ENCODE assay signal across 15 cellular contexts in the genomic region with DNA sequence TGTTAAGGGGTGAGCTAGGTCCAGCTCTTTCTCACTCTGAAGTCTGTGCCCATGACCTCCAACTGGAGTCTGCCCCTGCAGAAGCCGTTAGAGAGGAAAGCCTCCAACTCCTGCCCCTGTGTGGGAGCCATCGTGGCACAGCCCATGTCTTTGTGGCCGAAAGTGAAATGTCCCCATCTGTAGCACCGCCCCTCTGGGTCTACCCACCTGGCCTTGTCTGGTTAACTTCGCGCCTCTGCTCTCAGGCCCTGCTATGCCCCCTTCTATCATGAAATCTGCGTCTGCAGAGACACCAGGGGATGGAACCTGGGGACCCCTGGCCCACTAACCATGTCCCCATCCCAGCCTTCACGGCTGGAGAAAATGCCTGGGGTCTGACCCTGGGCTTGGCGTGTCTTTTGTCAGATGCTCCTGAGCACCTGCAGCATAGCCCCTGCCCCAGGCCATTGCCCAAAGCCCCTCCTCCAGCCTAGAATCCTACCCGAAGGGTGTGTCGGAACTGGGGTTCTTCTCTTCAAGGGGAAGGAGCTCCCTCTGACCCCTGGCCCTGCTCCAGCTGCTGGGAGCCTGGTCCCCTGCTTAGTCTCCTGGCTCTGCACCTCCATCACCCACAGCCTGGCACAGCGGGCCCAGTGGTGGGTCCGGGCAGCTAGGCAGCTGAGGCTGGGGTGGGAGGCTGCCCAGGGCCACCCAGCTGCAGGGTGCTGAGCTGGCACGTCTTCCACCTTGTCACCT. TPM values are rescaled to one million over a fixed set of nuclear protein-coding genes. Genes with fewer than 3 reads are reported as not detected.
DNase-seq lines count a peak whose midpoint lies in the region; ATAC-seq and TF ChIP-seq lines count a peak whose summit lies in the region.
"Had no signal": no experiment of that assay in that cellular context is flagged by ENCODE, and none has a peak within 500 bp of the region (broad histone marks: within the 10 kb centered on the region; RNA-seq: fewer than 3 reads in every experiment).

No MANE protein-coding gene starts in this region.

- no peak overlapping the region for H2BK5ac ChIP-seq in trophoblast cell (ENCODE audit: low read depth, low read length, poor library complexity)

- H3K14ac ChIP-seq in trophoblast cell (ENCODE audit: low read length): no peak overlapping the region

- no peak overlapping the region for H4K12ac ChIP-seq in trophoblast cell (ENCODE audit: low read depth, low read length)

- H3K4ac ChIP-seq in trophoblast cell (ENCODE audit: low read depth, low read length): no peak overlapping the region

- H3K79me2 ChIP-seq in OCI-LY3 (ENCODE audit: low read length): no peaks in the 10 kb centered on the region
- H3K79me2 ChIP-seq in trophoblast cell (ENCODE audit: control insufficient read depth, insufficient read depth, low read length, poor library complexity): no peaks in the 10 kb centered on the region

- no peak overlapping the region for H2AFZ ChIP-seq in OCI-LY3 (ENCODE audit: low read depth, low read length)
- H2AFZ ChIP-seq in trophoblast cell (ENCODE audit: insufficient read depth, low read length, poor library complexity): no peak overlapping the region

- H2AK5ac ChIP-seq in trophoblast cell (ENCODE audit: low read length): no peak overlapping the region

- peaks cover 39% of the 10 kb centered on the region for H3K4me1 ChIP-seq in OCI-LY3 (ENCODE audit: low read length)
- peaks cover 2 to 4% of the 10 kb centered on the region in 2 experiments for H3K4me1 ChIP-seq in trophoblast cell (ENCODE audit: control insufficient read depth in 1 of 2, insufficient read depth in 2 of 2, low read length in 2 of 2)
- H3K4me1 ChIP-seq in suprapubic skin: peaks cover 21% of the 10 kb centered on the region
- H3K4me1 ChIP-seq: HAP-1 had no signal

- no peak for TF ChIP-seq CTCF in GM10248 (IDR thresholded peaks at IDR 0.05; ENCODE audit: control extremely low read depth, extremely low read depth, low read depth, missing control alignments)
- no peak for TF ChIP-seq CTCF in GM20000 (IDR thresholded peaks at IDR 0.05; ENCODE audit: extremely low read depth, missing control alignments)
- no peak for TF ChIP-seq CTCF in OCI-LY3 (IDR thresholded peaks at IDR 0.05; ENCODE audit: low read depth, low read length)
- no peak for TF ChIP-seq CTCF in suprapubic skin (IDR thresholded peaks at IDR 0.05)

- H3K4me2 ChIP-seq in OCI-LY3 (ENCODE audit: low read length): peak overlapping the region; percentile 46
- no peak overlapping the region for H3K4me2 ChIP-seq in trophoblast cell (ENCODE audit: low read length)

- H3K79me1 ChIP-seq in trophoblast cell (ENCODE audit: low read length): no peaks in the 10 kb centered on the region

- WGBS in trophoblast cell (ENCODE audit: extremely low coverage, insufficient coverage, insufficient read length): no CpG with 5 or more reads among the region's 14 CpGs
- 96% methylated on average over 12 of the region's 14 CpGs for WGBS in suprapubic skin

- H3K27me3 ChIP-seq in OCI-LY3 (ENCODE audit: low read depth, low read length) (no peaks in the 10 kb centered on the region), trophoblast cell (ENCODE audit: insufficient read depth, low read length) (no peaks in the 10 kb centered on the region), MG63 (no peaks in the 10 kb centered on the region), suprapubic skin (no peaks in the 10 kb centered on the region)
- H3K27me3 ChIP-seq: Peyer's patch had no signal

- H3K9ac ChIP-seq in OCI-LY3 (ENCODE audit: low read length) (0 out of 2 replicates have a peak overlapping the region, but pooled peaks have one; percentile 14), trophoblast cell (ENCODE audit: low read length) (no peak overlapping the region)

- no peak overlapping the region for H4K91ac ChIP-seq in trophoblast cell (ENCODE audit: low read depth, low read length)

- no peak for TF ChIP-seq POLR2A in suprapubic skin (IDR thresholded peaks at IDR 0.05)

- no peak overlapping the region for H2BK120ac ChIP-seq in trophoblast cell (ENCODE audit: insufficient read depth, low read length, poor library complexity)

- no peak overlapping the region for H3K18ac ChIP-seq in trophoblast cell (ENCODE audit: low read length)

- no peak for ATAC-seq in HG03280 (IDR thresholded peaks at IDR 0.05; ENCODE audit: unreplicated experiment)

- no peak overlapping the region for H2BK12ac ChIP-seq in trophoblast cell (ENCODE audit: low read length)

- H3K4me3 ChIP-seq in OCI-LY3 (ENCODE audit: low read length) (no peak overlapping the region), trophoblast cell (ENCODE audit: low read depth, low read length) (peak overlapping the region; percentile 16), MG63 (no peak overlapping the region), suprapubic skin (no peak overlapping the region)
- H3K4me3 ChIP-seq: HAP-1, Peyer's patch had no signal

- POLR2A ChIA-PET in GM10248 (lab: Yijun Ruan, JAX): no interaction called here

- TF ChIP-seq EP300 in suprapubic skin (IDR thresholded peaks at IDR 0.05): no peak

- no peak overlapping the region for H3K23ac ChIP-seq in trophoblast cell (ENCODE audit: low read length)

- H3K27ac ChIP-seq in OCI-LY3 (ENCODE audit: low read length) (no peak overlapping the region), trophoblast cell (ENCODE audit: low read depth, low read length) (no peak overlapping the region), suprapubic skin (no peak overlapping the region)

- CTCF ChIA-PET in GM10248 (lab: Yijun Ruan, JAX): interaction anchor here (0.8 to 1.5 kb wide), 4 partner anchors 14 to 237 kb away, joined by 3 to 4 read pairs (median 3); no protein-coding TSS in a partner anchor

- H4K20me1 ChIP-seq in OCI-LY3 (ENCODE audit: insufficient read depth, low read length): no peaks in the 10 kb centered on the region

- DNase-seq in GM10248 (ENCODE audit: extremely low spot score): peak; percentile 52
- peak; percentile 60 for DNase-seq in GM20000 (ENCODE audit: low spot score)
- no peak for DNase-seq in trophoblast cell
- DNase-seq in MG63: no peak
- DNase-seq in suprapubic skin (ENCODE audit: low spot score in 2 of 2): no peak
- DNase-seq: DMS 273 treated with DMSO at 0.1 percent for 48 hours, NCI-H1092 treated with DMSO at 0.1 percent for 48 hours, NCI-H1694, NCI-H2107, NCI-H345, SIG-M5 had no signal

- no peak overlapping the region for H4K8ac ChIP-seq in trophoblast cell (ENCODE audit: low read depth, low read length)

- H3K9me3 ChIP-seq in OCI-LY3 (ENCODE audit: insufficient read depth, low read length): no peaks in the 10 kb centered on the region
- H3K9me3 ChIP-seq in trophoblast cell (ENCODE audit: insufficient read depth, low read depth, low read length): peaks cover 12% of the 10 kb centered on the region
- H3K9me3 ChIP-seq in MG63: no peaks in the 10 kb centered on the region
- no peaks in the 10 kb centered on the region for H3K9me3 ChIP-seq in suprapubic skin
- H3K9me3 ChIP-seq: HAP-1, Peyer's patch had no signal

- H3K36me3 ChIP-seq in OCI-LY3 (replicated peaks; ENCODE audit: low read depth, low read length) (peaks cover 20% of the 10 kb centered on the region), trophoblast cell (ENCODE audit: control insufficient read depth in 1 of 2, insufficient read depth in 2 of 2, low read length in 2 of 2) (peaks cover 60 to 63% of the 10 kb centered on the region in 2 experiments), MG63 (no peaks in the 10 kb centered on the region), suprapubic skin (peaks cover 83% of the 10 kb centered on the region)
- H3K36me3 ChIP-seq: HAP-1 had no signal

RNA-seq across cellular contexts. Expression of a gene that starts 35.8 kb away (rescaled TPM):
- 298 and 341 TPM in 2 replicates for polyA plus RNA-seq in trophoblast cell (2013)
- 36.1 and 66.9 TPM in 2 replicates for total RNA-seq in MG63 (2014; rRNA removed; shearing (Covaris generic); ENCODE audit: low replicate concordance)
- 10 to 100 TPM; 13.6 to 95.7 (median 61.8) TPM for total RNA-seq in suprapubic skin

RNA-seq across cellular contexts. Expression of a gene that starts 45.4 kb away (rescaled TPM):
- 41.6 and 45.0 TPM in 2 replicates for polyA plus RNA-seq in trophoblast cell (2013)
- 18.1 and 19.2 TPM in 2 replicates for total RNA-seq in MG63 (2014; rRNA removed; shearing (Covaris generic); ENCODE audit: low replicate concordance)
- total RNA-seq in suprapubic skin: 100 to 1,000 TPM; 105 to 279 (median 130) TPM

RNA-seq across cellular contexts. Expression of a gene that starts 54.8 kb away (rescaled TPM):
- polyA plus RNA-seq in trophoblast cell (2013): 35.5 and 35.9 TPM in 2 replicates
- 72.8 and 117 TPM in 2 replicates for total RNA-seq in MG63 (2014; rRNA removed; shearing (Covaris generic); ENCODE audit: low replicate concordance)
- 10 to 100 TPM; 19.7 to 41.3 (median 32.6) TPM for total RNA-seq in suprapubic skin

Comparison
In these comparisons a context has a peak if more than half of its experiments do, and no peak if none do; other contexts are left out.
1. DNase-seq: peak in GM10248 (single experiment) and GM20000 (single experiment); none in trophoblast cell (0 of 2), MG63 (single experiment) and suprapubic skin (0 of 2).